Comparison of ENCODE assay signal across 18 cellular contexts in the genomic region with DNA sequence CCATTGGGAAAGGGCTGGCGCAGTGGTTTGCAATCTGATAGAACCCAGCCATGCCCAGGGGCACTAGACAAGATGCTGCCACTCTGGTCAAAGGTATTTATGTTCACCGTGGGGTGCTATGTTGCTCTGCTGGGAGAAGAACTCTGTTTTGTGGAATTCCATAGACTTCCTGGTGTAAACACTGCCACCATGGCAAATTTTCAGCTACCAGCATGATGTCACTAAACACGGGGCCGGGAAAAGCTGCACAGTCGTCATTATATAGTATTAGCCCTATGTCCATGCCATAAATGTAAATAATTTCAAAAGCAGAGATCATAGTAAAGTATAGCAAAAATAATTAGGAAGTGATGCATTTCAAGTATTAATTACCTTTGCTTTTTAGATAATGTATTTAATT.
"Had no signal": no experiment of that assay in that cellular context is flagged by ENCODE, and none has a peak within 500 bp of the region (broad histone marks: within the 10 kb centered on the region; RNA-seq: fewer than 3 reads in every experiment).

No MANE protein-coding gene starts in this region.

- H3K9me3 Mint-ChIP-seq: endodermal cell; naive thymus-derived CD4-positive, alpha-beta T cell had no signal

- H3K4me3 ChIP-seq: coronary artery, lung, right atrium auricular region had no signal

- H3K36me3 Mint-ChIP-seq: naive thymus-derived CD4-positive, alpha-beta T cell had no signal

- FAIRE-seq: small intestine, urothelium cell line had no signal

- DNase-seq: effector CD4-positive, alpha-beta T cell; endodermal cell; foreskin melanocyte; head of caudate nucleus; hippocampal formation; left colon; left ventricle myocardium superior; naive thymus-derived CD4-positive, alpha-beta T cell; posterior cingulate gyrus; small intestine; stimulated activated CD4-positive, alpha-beta T cell treated with anti-CD3 and anti-CD28 coated beads, Interleukin-12 subunit alpha, Interleukin-12 subunit beta, amount 100 ng/mL, for 4 hours; stimulated activated naive CD4-positive, alpha-beta T cell had no signal

- H3K36me3 ChIP-seq: neutrophil, right atrium auricular region had no signal

- ATAC-seq: left colon; left ventricle myocardium superior; naive thymus-derived CD4-positive, alpha-beta T cell had no signal

- H3K27me3 ChIP-seq: neutrophil, right atrium auricular region had no signal

- H3K27ac Mint-ChIP-seq: endodermal cell, type B pancreatic cell had no signal

- H3K27me3 Mint-ChIP-seq: naive thymus-derived CD4-positive, alpha-beta T cell; type B pancreatic cell had no signal

- H3K4me3 Mint-ChIP-seq: endodermal cell, type B pancreatic cell had no signal

- H3K9me3 ChIP-seq: neutrophil, right atrium auricular region had no signal

- H3K27ac ChIP-seq: coronary artery, neutrophil, right atrium auricular region had no signal
